Comparison of ENCODE assay signal across 9 cellular contexts in genomic region chr2:149020432-149020851, GRCh38. TPM values are rescaled to one million over a fixed set of nuclear protein-coding genes. Genes with fewer than 3 reads are reported as not detected.
DNase-seq lines count a peak whose midpoint lies in the region; ATAC-seq and TF ChIP-seq lines count a peak whose summit lies in the region.
"Had no signal": no experiment of that assay in that cellular context is flagged by ENCODE, and none has a peak within 500 bp of the region (broad histone marks: within the 10 kb centered on the region; RNA-seq: fewer than 3 reads in every experiment).

No MANE protein-coding gene starts in this region.

- no peaks in the 10 kb centered on the region for H3K9me2 ChIP-seq in DOHH2 (replicated peaks; ENCODE audit: control insufficient read depth, low read length)
- H3K9me2 ChIP-seq in GM23338 (ENCODE audit: insufficient read depth), result no peaks in the 10 kb centered on the region

- peak overlapping the region; percentile 96 for H3K4me2 ChIP-seq in DOHH2 (ENCODE audit: low read length)
- H3K4me2 ChIP-seq in GM23338, result no peak overlapping the region

- peaks cover 10% of the 10 kb centered on the region; the same call in 2 of the 3 replicates for H3K36me3 Mint-ChIP-seq in GM23338 (ENCODE audit: low read depth)
- H3K36me3 Mint-ChIP-seq: activated naive CD8-positive, alpha-beta T cell treated with anti-CD3 and anti-CD28 coated beads for 36 hours had no signal

- H3K4me1 ChIP-seq in DOHH2 (ENCODE audit: control insufficient read depth, low read length) (peaks cover 85% of the 10 kb centered on the region), heart right ventricle (peaks cover 0 to 7% (median 0%) of the 10 kb centered on the region in 9 donors), GM23338 (ENCODE audit: insufficient read depth) (no peaks in the 10 kb centered on the region; the same call in 1 of the 2 replicates)

- H3K4me1 Mint-ChIP-seq in GM23338, result peaks cover 17% of the 10 kb centered on the region

- no peaks in the 10 kb centered on the region for H4K20me1 ChIP-seq in DOHH2 (ENCODE audit: control insufficient read depth, insufficient read depth, low read depth, low read length)
- no peaks in the 10 kb centered on the region for H4K20me1 ChIP-seq in GM23338 (replicated peaks; ENCODE audit: insufficient read depth)

- 0 out of 2 replicates have a peak, but pooled peaks cover 2% of the 10 kb centered on the region for H3K79me2 ChIP-seq in DOHH2 (ENCODE audit: control insufficient read depth, low read length)
- H3K79me2 ChIP-seq in GM23338 (replicated peaks; ENCODE audit: insufficient read depth), result no peaks in the 10 kb centered on the region

- H2AFZ ChIP-seq in GM23338, result no peak overlapping the region

- H3K4me3 ChIP-seq in DOHH2 (ENCODE audit: low read length), result peak overlapping the region; percentile 73
- H3K4me3 ChIP-seq in WERI-Rb-1 (ENCODE audit: low read depth, low read length), result no peak overlapping the region
- no peak overlapping the region for H3K4me3 ChIP-seq in heart right ventricle
- H3K4me3 ChIP-seq in GM23338, result no peak overlapping the region

- H3K27me3 Mint-ChIP-seq in GM23338 (ENCODE audit: insufficient read depth, low read depth, poor library complexity), result peaks cover 9% of the 10 kb centered on the region
- H3K27me3 Mint-ChIP-seq: activated naive CD8-positive, alpha-beta T cell treated with anti-CD3 and anti-CD28 coated beads for 36 hours had no signal

- H3K27me3 ChIP-seq in DOHH2 (ENCODE audit: control insufficient read depth, low read length) (no peaks in the 10 kb centered on the region), WERI-Rb-1 (ENCODE audit: insufficient read depth, low read depth, severe bottlenecking) (peaks cover 17% of the 10 kb centered on the region), heart right ventricle (peaks cover 0 to 3% (median 0%) of the 10 kb centered on the region in 7 donors), GM23338 (ENCODE audit: insufficient read depth) (no peaks in the 10 kb centered on the region)

- H3K36me3 ChIP-seq in DOHH2 (ENCODE audit: control insufficient read depth, low read length), result no peaks in the 10 kb centered on the region; the same call in 1 of the 2 replicates
- no peaks in the 10 kb centered on the region for H3K36me3 ChIP-seq in WERI-Rb-1
- no peaks in the 10 kb centered on the region for H3K36me3 ChIP-seq in heart right ventricle
- 0 out of 2 replicates have a peak, but pooled peaks cover 3% of the 10 kb centered on the region for H3K36me3 ChIP-seq in GM23338 (ENCODE audit: insufficient read depth)

- TF ChIP-seq CTCF in DOHH2 (IDR thresholded peaks at IDR 0.05; ENCODE audit: low read depth, low read length, poor library complexity, severe bottlenecking), result no peak
- no peak for TF ChIP-seq CTCF in WERI-Rb-1 (IDR thresholded peaks at IDR 0.05; ENCODE audit: low read depth, low read length)
- no peak for TF ChIP-seq CTCF in heart right ventricle (IDR thresholded peaks at IDR 0.05)
- no peak for TF ChIP-seq CTCF in GM23338 (conservative IDR thresholded peaks at IDR 0.05; ENCODE audit: low read depth in 2 of 2)

- ATAC-seq in GM19467 (IDR thresholded peaks at IDR 0.05; ENCODE audit: unreplicated experiment) (peak; percentile 36), HG03139 (IDR thresholded peaks at IDR 0.05; ENCODE audit: unreplicated experiment) (peak; percentile 22), heart right ventricle (no peak), GM23338 (no peak)

- H3F3A ChIP-seq in DOHH2 (ENCODE audit: control insufficient read depth, insufficient read depth) (peaks cover 35% of the 10 kb centered on the region), GM23338 (replicated peaks; ENCODE audit: low read depth) (no peaks in the 10 kb centered on the region)

- no peaks in the 10 kb centered on the region for H3K9me3 Mint-ChIP-seq in GM23338
- H3K9me3 Mint-ChIP-seq: activated naive CD8-positive, alpha-beta T cell treated with anti-CD3 and anti-CD28 coated beads for 36 hours had no signal

- intact Hi-C loops in heart right ventricle (cut with DNase I), result no loop called here

- WGBS in heart right ventricle, 2 donors, result 91 to 95% methylated on average over 10 of the region's 10 CpGs

- DNase-seq in SHP77 treated with DMSO at 0.1 percent for 48 hours (lab: John Stamatoyannopoulos, UW) (peak; percentile 63), WERI-Rb-1 (no peak), heart right ventricle (no peak), GM23338 (ENCODE audit: low spot score) (no peak), SK-N-DZ (ENCODE audit: low spot score) (no peak)
- DNase-seq: activated naive CD8-positive, alpha-beta T cell treated with anti-CD3 and anti-CD28 coated beads for 36 hours had no signal

- H3K27ac ChIP-seq in DOHH2 (ENCODE audit: low read depth, low read length) (peak overlapping the region; percentile 100), WERI-Rb-1 (no peak overlapping the region), heart right ventricle (no peak overlapping the region), GM23338 (ENCODE audit: low read depth) (no peak overlapping the region)

- no peaks in the 10 kb centered on the region for H3K9me3 ChIP-seq in DOHH2 (ENCODE audit: control insufficient read depth, insufficient read depth, low read length)
- no peaks in the 10 kb centered on the region for H3K9me3 ChIP-seq in WERI-Rb-1 (ENCODE audit: severe bottlenecking)
- H3K9me3 ChIP-seq in heart right ventricle, result no peaks in the 10 kb centered on the region

- no peak overlapping the region for H3K4me3 Mint-ChIP-seq in GM23338
- H3K4me3 Mint-ChIP-seq: activated naive CD8-positive, alpha-beta T cell treated with anti-CD3 and anti-CD28 coated beads for 36 hours had no signal

- no peak overlapping the region for H3K27ac Mint-ChIP-seq in GM23338
- H3K27ac Mint-ChIP-seq: activated naive CD8-positive, alpha-beta T cell treated with anti-CD3 and anti-CD28 coated beads for 36 hours had no signal

TF ChIP-seq in GM23338, 12 proteins besides CTCF, POLR2A, EP300 and RAD21 (continues in another document):
- no peak for TF ChIP-seq ETS1 (IDR thresholded peaks at IDR 0.05)
- no peak for TF ChIP-seq EZH2phosphoT487 (IDR thresholded peaks at IDR 0.05; ENCODE audit: unreplicated experiment)
- TF ChIP-seq ZNF114 (CRISPR knock-in tag; IDR thresholded peaks at IDR 0.05), result no peak
- TF ChIP-seq JUNB (IDR thresholded peaks at IDR 0.05; ENCODE audit: unreplicated experiment), result no peak
- no peak for TF ChIP-seq EZH2 (IDR thresholded peaks at IDR 0.05; ENCODE audit: low read depth, unreplicated experiment)
- TF ChIP-seq ZNF331 (CRISPR knock-in tag; IDR thresholded peaks at IDR 0.05; ENCODE audit: low read depth), result no peak
- no peak for TF ChIP-seq POLR2AphosphoS5 (IDR thresholded peaks at IDR 0.05; ENCODE audit: low read depth)

RNA-seq across cellular contexts. Expression of gene LYPD6B, which starts 18.1 kb away (rescaled TPM):
- under 1 TPM in 1 of 10 donors, not detected in 9; 0.21 TPM for total RNA-seq in heart right ventricle
- not detected for polyA plus RNA-seq in heart right ventricle
- total RNA-seq in GM23338 (2014; rRNA removed; shearing (Covaris generic)), result 1.7 and 3.1 TPM in 2 replicates
- polyA plus RNA-seq in GM23338 (2016; fragmentation: Nextera tagmentation; extraction: Ambion mirVana), result 3.4 and 3.6 TPM in 2 replicates
- polyA plus RNA-seq in SK-N-DZ (2014; cell fraction: cytosol; rRNA removed), result 0.13 TPM in 1 of 2 replicates, not detected in the other
- polyA plus RNA-seq in SK-N-DZ (2014; cell fraction: nucleus; rRNA removed), result 0.14 and 0.38 TPM in 2 replicates
- total RNA-seq: activated naive CD8-positive, alpha-beta T cell treated with anti-CD3 and anti-CD28 coated beads for 36 hours had no signal

Comparison
In these comparisons a context has a peak if more than half of its experiments do, and no peak if none do; other contexts are left out.
1. ATAC-seq: peak in GM19467 (single experiment) and HG03139 (single experiment); none in heart right ventricle (0 of 8) and GM23338 (single experiment).